8 cellular contexts compared by ENCODE assay signal in the genomic region with DNA sequence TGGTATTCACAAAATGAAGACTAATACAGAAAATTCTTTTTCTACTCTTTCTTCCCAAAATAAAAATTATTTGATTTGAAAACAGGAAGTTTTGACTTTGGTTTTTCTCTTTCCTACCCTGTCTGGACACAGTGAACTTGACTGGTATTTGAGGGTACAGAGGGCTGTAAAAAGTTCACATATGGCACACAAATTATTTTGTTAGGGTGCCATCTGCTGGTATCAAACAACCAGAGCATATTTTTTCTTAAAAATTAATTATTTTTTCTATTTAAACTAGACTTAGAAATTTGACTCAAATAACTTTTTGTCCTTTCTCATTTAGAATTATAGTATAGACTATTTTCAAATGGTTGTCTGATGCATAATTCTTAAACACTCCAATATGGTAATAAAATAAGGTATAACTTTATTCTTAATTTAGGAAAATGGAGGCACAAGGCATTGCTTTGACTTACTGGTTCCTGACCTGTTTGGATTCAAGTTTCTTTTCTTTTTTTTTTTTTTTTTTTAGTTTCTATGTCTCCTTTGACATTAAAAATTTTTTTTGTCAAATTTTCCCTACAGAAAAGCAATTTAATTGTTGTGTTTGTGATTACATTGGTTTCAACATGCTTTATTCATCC.
DNase-seq lines count a peak whose midpoint lies in the region; ATAC-seq, FAIRE-seq and TF ChIP-seq lines count a peak whose summit lies in the region.

No MANE protein-coding gene starts in this region.

- H3K4me3 Mint-ChIP-seq in natural killer cell treated with Interleukin-12 subunit alpha and Interleukin-12 subunit beta and Interleukin-15 and Interleukin-18, amount 100 ng/mL, for 72 hours, result no peak overlapping the region

- no peaks in the 10 kb centered on the region for H3K9me3 ChIP-seq in keratinocyte (ENCODE audit: control insufficient read depth, low read depth, low read length)

- no peaks in the 10 kb centered on the region for H3K27me3 Mint-ChIP-seq in natural killer cell treated with Interleukin-12 subunit alpha and Interleukin-12 subunit beta and Interleukin-15 and Interleukin-18, amount 100 ng/mL, for 72 hours

- ATAC-seq in SK-N-SH treated with all-trans-retinoic acid at 6 μM for 48 hours (peak; percentile 48; the same call in 1 of the 3 replicates), HG03342 (IDR thresholded peaks at IDR 0.05; ENCODE audit: unreplicated experiment) (no peak)
- ATAC-seq in natural killer cell treated with Interleukin-12 subunit alpha and Interleukin-12 subunit beta and Interleukin-15 and Interleukin-18, amount 100 ng/mL, for 72 hours, result no peak

- no peaks in the 10 kb centered on the region for H4K20me1 ChIP-seq in keratinocyte (ENCODE audit: control insufficient read depth, extremely low read depth, insufficient read depth, low read length)

- H3K4me2 ChIP-seq in keratinocyte (ENCODE audit: control insufficient read depth, extremely low read depth, insufficient read depth, low read depth, low read length), result no peak overlapping the region

- FAIRE-seq in HTR-8/SVneo (lab: Jason Lieb, UNC) (no peak), keratinocyte (lab: Jason Lieb, UNC) (no peak)

- H3K27ac Mint-ChIP-seq in natural killer cell treated with Interleukin-12 subunit alpha and Interleukin-12 subunit beta and Interleukin-15 and Interleukin-18, amount 100 ng/mL, for 72 hours, result no peak overlapping the region

- no peak overlapping the region for H3K27ac ChIP-seq in keratinocyte (ENCODE audit: control insufficient read depth, insufficient read depth, low read length)

- no peaks in the 10 kb centered on the region for H3K79me2 ChIP-seq in keratinocyte (ENCODE audit: control insufficient read depth, insufficient read depth, low read length)

- H3K9me1 ChIP-seq in keratinocyte (ENCODE audit: control insufficient read depth, extremely low read depth, insufficient read depth, low read length), result no peaks in the 10 kb centered on the region

- dilution Hi-C loops in keratinocyte (cut with MboI; ENCODE audit: extremely low pct_ligation_motif_present, low sequenced_read_pairs), result loop anchor here (25.0 kb wide), 1 partner anchor 775 kb away; a partner anchor contains a TSS

- no peaks in the 10 kb centered on the region for H3K4me1 Mint-ChIP-seq in natural killer cell treated with Interleukin-12 subunit alpha and Interleukin-12 subunit beta and Interleukin-15 and Interleukin-18, amount 100 ng/mL, for 72 hours (ENCODE audit: low read depth in 2 of 2)

- DNase-seq in AML-193 (lab: John Stamatoyannopoulos, UW) (peak; percentile 2 to 5), HTR-8/SVneo (ENCODE audit: insufficient read length, low spot score) (peak; percentile 33), keratinocyte (ENCODE audit: low read depth, low spot score) (no peak), activated gamma-delta T cell treated with Interleukin-2 at 50 U/mL for 16 hours (no peak)
- no peak for DNase-seq in stimulated activated CD4-positive, alpha-beta T cell treated with anti-CD3 and anti-CD28 coated beads, Interleukin-4, amount 100 ng/mL, for 4 hours
- DNase-seq in natural killer cell treated with Interleukin-12 subunit alpha and Interleukin-12 subunit beta and Interleukin-15 and Interleukin-18, amount 100 ng/mL, for 72 hours (ENCODE audit: low spot score), result no peak

- H3K9ac ChIP-seq in keratinocyte (ENCODE audit: control insufficient read depth, extremely low read depth, insufficient read depth, low read length), result no peak overlapping the region

- peaks cover 6% of the 10 kb centered on the region for H3K9me3 Mint-ChIP-seq in natural killer cell treated with Interleukin-12 subunit alpha and Interleukin-12 subunit beta and Interleukin-15 and Interleukin-18, amount 100 ng/mL, for 72 hours

- H3K36me3 ChIP-seq in keratinocyte (ENCODE audit: control insufficient read depth in 2 of 2, extremely low read depth in 1 of 2, insufficient read depth in 2 of 2, low read length in 2 of 2), result no peaks in the 10 kb centered on the region

- H3K36me3 Mint-ChIP-seq in natural killer cell treated with Interleukin-12 subunit alpha and Interleukin-12 subunit beta and Interleukin-15 and Interleukin-18, amount 100 ng/mL, for 72 hours, result peaks cover 5% of the 10 kb centered on the region

- H3K4me1 ChIP-seq in keratinocyte (ENCODE audit: control insufficient read depth, extremely low read depth, insufficient read depth, low read length), result no peaks in the 10 kb centered on the region

- no peak overlapping the region for H2AFZ ChIP-seq in keratinocyte (ENCODE audit: control insufficient read depth, low read length)

- H3K4me3 ChIP-seq in keratinocyte (ENCODE audit: control insufficient read depth in 2 of 3, extremely low read depth in 1 of 3, insufficient read depth in 2 of 3, low read depth in 1 of 3, low read length in 3 of 3), result no peak overlapping the region

- TF ChIP-seq CTCF in keratinocyte (optimal IDR thresholded peaks at IDR 0.05 in 1 of 3, IDR thresholded peaks at IDR 0.05 in 1 of 3, conservative IDR thresholded peaks at IDR 0.05 in 1 of 3; ENCODE audit: extremely low read depth in 1 of 3, insufficient read depth in 2 of 3, low read length in 3 of 3), result peak in 2 of 3 experiments; percentile 11 to 25

- H3K27me3 ChIP-seq in keratinocyte (ENCODE audit: control insufficient read depth, extremely low read depth, insufficient read depth, low read length), result no peaks in the 10 kb centered on the region

TF ChIP-seq in SK-N-SH treated with all-trans-retinoic acid at 6 μM for 48 hours, 23 proteins besides CTCF, POLR2A, EP300 and RAD21 (continues in another document):
- TF ChIP-seq, protein P1, sequence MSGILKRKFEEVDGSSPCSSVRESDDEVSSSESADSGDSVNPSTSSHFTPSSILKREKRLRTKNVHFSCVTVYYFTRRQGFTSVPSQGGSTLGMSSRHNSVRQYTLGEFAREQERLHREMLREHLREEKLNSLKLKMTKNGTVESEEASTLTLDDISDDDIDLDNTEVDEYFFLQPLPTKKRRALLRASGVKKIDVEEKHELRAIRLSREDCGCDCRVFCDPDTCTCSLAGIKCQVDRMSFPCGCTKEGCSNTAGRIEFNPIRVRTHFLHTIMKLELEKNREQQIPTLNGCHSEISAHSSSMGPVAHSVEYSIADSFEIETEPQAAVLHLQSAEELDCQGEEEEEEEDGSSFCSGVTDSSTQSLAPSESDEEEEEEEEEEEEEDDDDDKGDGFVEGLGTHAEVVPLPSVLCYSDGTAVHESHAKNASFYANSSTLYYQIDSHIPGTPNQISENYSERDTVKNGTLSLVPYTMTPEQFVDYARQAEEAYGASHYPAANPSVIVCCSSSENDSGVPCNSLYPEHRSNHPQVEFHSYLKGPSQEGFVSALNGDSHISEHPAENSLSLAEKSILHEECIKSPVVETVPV (CRISPR knock-in tag; IDR thresholded peaks at IDR 0.05), result no peak
- no peak for TF ChIP-seq ARNTL (CRISPR knock-in tag; IDR thresholded peaks at IDR 0.05; ENCODE audit: borderline replicate concordance, low read depth)
- no peak for TF ChIP-seq PPARA (CRISPR knock-in tag; IDR thresholded peaks at IDR 0.05; ENCODE audit: borderline replicate concordance)
- TF ChIP-seq ZFP30 (CRISPR knock-in tag; IDR thresholded peaks at IDR 0.05), result no peak
- no peak for TF ChIP-seq ZFP3 (CRISPR knock-in tag; IDR thresholded peaks at IDR 0.05)
- no peak for TF ChIP-seq ZNF565 (CRISPR knock-in tag; conservative IDR thresholded peaks at IDR 0.05; ENCODE audit: low read depth)
- TF ChIP-seq, protein P2, sequence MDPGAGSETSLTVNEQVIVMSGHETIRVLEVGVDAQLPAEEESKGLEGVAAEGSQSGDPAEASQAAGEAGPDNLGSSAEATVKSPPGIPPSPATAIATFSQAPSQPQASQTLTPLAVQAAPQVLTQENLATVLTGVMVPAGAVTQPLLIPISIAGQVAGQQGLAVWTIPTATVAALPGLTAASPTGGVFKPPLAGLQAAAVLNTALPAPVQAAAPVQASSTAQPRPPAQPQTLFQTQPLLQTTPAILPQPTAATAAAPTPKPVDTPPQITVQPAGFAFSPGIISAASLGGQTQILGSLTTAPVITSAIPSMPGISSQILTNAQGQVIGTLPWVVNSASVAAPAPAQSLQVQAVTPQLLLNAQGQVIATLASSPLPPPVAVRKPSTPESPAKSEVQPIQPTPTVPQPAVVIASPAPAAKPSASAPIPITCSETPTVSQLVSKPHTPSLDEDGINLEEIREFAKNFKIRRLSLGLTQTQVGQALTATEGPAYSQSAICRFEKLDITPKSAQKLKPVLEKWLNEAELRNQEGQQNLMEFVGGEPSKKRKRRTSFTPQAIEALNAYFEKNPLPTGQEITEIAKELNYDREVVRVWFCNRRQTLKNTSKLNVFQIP (CRISPR knock-in tag; IDR thresholded peaks at IDR 0.05; ENCODE audit: borderline replicate concordance, low read depth), result no peak
- TF ChIP-seq SNAI2 (CRISPR knock-in tag; IDR thresholded peaks at IDR 0.05), result no peak
- TF ChIP-seq RARB (CRISPR knock-in tag; IDR thresholded peaks at IDR 0.05), result no peak
- TF ChIP-seq ZC3H10 (CRISPR knock-in tag; IDR thresholded peaks at IDR 0.05), result no peak
- TF ChIP-seq, protein P3, sequence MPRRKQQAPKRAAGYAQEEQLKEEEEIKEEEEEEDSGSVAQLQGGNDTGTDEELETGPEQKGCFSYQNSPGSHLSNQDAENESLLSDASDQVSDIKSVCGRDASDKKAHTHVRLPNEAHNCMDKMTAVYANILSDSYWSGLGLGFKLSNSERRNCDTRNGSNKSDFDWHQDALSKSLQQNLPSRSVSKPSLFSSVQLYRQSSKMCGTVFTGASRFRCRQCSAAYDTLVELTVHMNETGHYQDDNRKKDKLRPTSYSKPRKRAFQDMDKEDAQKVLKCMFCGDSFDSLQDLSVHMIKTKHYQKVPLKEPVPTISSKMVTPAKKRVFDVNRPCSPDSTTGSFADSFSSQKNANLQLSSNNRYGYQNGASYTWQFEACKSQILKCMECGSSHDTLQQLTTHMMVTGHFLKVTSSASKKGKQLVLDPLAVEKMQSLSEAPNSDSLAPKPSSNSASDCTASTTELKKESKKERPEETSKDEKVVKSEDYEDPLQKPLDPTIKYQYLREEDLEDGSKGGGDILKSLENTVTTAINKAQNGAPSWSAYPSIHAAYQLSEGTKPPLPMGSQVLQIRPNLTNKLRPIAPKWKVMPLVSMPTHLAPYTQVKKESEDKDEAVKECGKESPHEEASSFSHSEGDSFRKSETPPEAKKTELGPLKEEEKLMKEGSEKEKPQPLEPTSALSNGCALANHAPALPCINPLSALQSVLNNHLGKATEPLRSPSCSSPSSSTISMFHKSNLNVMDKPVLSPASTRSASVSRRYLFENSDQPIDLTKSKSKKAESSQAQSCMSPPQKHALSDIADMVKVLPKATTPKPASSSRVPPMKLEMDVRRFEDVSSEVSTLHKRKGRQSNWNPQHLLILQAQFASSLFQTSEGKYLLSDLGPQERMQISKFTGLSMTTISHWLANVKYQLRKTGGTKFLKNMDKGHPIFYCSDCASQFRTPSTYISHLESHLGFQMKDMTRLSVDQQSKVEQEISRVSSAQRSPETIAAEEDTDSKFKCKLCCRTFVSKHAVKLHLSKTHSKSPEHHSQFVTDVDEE (CRISPR knock-in tag; IDR thresholded peaks at IDR 0.05), result no peak
- no peak for TF ChIP-seq ISL1 (CRISPR knock-in tag; IDR thresholded peaks at IDR 0.05)

Comparison
In these comparisons a context has a peak if more than half of its experiments do, and no peak if none do; other contexts are left out.
1. DNase-seq: peak in AML-193 (2 of 2) and HTR-8/SVneo (single experiment); none in keratinocyte (single experiment), activated gamma-delta T cell treated with Interleukin-2 at 50 U/mL for 16 hours (single experiment), stimulated activated CD4-positive, alpha-beta T cell treated with anti-CD3 and anti-CD28 coated beads, Interleukin-4, amount 100 ng/mL, for 4 hours (0 of 2) and natural killer cell treated with Interleukin-12 subunit alpha and Interleukin-12 subunit beta and Interleukin-15 and Interleukin-18, amount 100 ng/mL, for 72 hours (single experiment).